Comparison of ENCODE assay signal across 2 cellular contexts in the genomic region with DNA sequence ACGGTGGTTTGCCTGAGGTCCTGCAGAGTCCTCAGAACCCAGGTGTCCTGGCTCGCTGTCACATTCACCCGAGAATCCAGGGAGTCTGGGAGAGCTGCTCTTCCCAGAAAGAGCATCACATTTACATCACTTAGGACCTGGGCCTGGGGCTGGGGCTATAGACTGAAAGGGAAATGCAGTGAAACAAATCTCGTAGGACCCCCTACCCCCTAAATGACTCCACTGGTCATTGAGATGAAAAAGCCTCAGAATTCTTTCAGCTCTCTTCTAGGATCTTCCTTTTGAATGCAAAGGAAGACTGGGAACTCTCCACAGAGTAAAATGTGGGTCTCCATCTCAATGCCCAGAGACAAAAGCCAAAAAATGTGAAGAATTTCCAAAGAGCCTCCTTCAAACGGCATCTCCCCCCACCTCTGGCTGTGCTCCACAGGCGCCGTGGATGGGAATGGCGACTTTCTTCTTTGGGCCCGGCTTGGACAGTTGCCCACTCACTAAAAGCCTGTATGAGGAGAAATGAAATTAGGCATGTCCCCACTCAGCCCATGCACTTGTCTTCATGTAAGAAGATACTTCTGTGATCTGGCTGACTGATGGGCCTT.
TF ChIP-seq lines count a peak whose summit lies in the region.

No MANE protein-coding gene starts in this region.

TF ChIP-seq in GM23338, 12 proteins besides CTCF, POLR2A, EP300 and RAD21:
- peak; percentile 91 for TF ChIP-seq NANOG (IDR thresholded peaks at IDR 0.05; ENCODE audit: borderline replicate concordance)
- no peak for TF ChIP-seq STAT1 (IDR thresholded peaks at IDR 0.05; ENCODE audit: unreplicated experiment)
- TF ChIP-seq, protein P1, sequence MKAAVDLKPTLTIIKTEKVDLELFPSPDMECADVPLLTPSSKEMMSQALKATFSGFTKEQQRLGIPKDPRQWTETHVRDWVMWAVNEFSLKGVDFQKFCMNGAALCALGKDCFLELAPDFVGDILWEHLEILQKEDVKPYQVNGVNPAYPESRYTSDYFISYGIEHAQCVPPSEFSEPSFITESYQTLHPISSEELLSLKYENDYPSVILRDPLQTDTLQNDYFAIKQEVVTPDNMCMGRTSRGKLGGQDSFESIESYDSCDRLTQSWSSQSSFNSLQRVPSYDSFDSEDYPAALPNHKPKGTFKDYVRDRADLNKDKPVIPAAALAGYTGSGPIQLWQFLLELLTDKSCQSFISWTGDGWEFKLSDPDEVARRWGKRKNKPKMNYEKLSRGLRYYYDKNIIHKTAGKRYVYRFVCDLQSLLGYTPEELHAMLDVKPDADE (IDR thresholded peaks at IDR 0.05) = peak; percentile 52; the same call in 1 of the 2 replicates
- peak; percentile 52 for TF ChIP-seq CREB1 (CRISPR knock-in tag; IDR thresholded peaks at IDR 0.05; ENCODE audit: low read depth)

TF ChIP-seq in H1, 55 proteins besides CTCF, POLR2A, EP300 and RAD21 (continues in another document):
- TF ChIP-seq SP1 (IDR thresholded peaks at IDR 0.05; ENCODE audit: low read depth, low read length) (peak; percentile 86), SP4 (IDR thresholded peaks at IDR 0.05; ENCODE audit: low read length) (no peak), CBX8 (IDR thresholded peaks at IDR 0.05; ENCODE audit: borderline replicate concordance, low read depth, low read length) (no peak), SRF (IDR thresholded peaks at IDR 0.05; ENCODE audit: low read depth, low read length) (no peak), CHD2 (IDR thresholded peaks at IDR 0.05; ENCODE audit: low read length) (no peak), HDAC2 (IDR thresholded peaks at IDR 0.05; ENCODE audit: borderline replicate concordance in 1 of 2, low read depth in 2 of 2, low read length in 2 of 2) (peak; percentile 97 to 99), GTF2F1 (IDR thresholded peaks at IDR 0.05; ENCODE audit: borderline replicate concordance, low read depth, low read length) (no peak), YY1 (IDR thresholded peaks at IDR 0.05; ENCODE audit: low read depth, low read length) (peak; percentile 73; the same call in 1 of the 2 replicates), TEAD4 (IDR thresholded peaks at IDR 0.05; ENCODE audit: low read depth, low read length) (peak; percentile 99), SUZ12 (IDR thresholded peaks at IDR 0.05; ENCODE audit: low read length) (no peak), POU5F1 (IDR thresholded peaks at IDR 0.05; ENCODE audit: low read depth, low read length) (peak; percentile 49; the same call in 1 of the 2 replicates), TAF7 (optimal IDR thresholded peaks at IDR 0.05; ENCODE audit: borderline replicate concordance, low read depth, low read length) (peak; percentile 68), SIN3A (conservative IDR thresholded peaks at IDR 0.05 in 1 of 2, IDR thresholded peaks at IDR 0.05 in 1 of 2; ENCODE audit: low read depth in 1 of 2, low read length in 2 of 2) (no peak), JUN (IDR thresholded peaks at IDR 0.05; ENCODE audit: low read depth, low read length) (no peak; the same call in 1 of the 2 replicates), TAF1 (IDR thresholded peaks at IDR 0.05; ENCODE audit: low read depth, low read length) (peak; percentile 26; the same call in 1 of the 2 replicates), KDM1A (IDR thresholded peaks at IDR 0.05; ENCODE audit: borderline replicate concordance, low read length) (no peak), SP2 (IDR thresholded peaks at IDR 0.05; ENCODE audit: low read length) (no peak), SAP30 (IDR thresholded peaks at IDR 0.05; ENCODE audit: insufficient read depth, insufficient replicate concordance, low read length) (no peak), CTBP2 (IDR thresholded peaks at IDR 0.05; ENCODE audit: borderline replicate concordance, insufficient read depth, insufficient read length, low read length) (peak; percentile 86), RXRA (IDR thresholded peaks at IDR 0.05; ENCODE audit: insufficient read depth, low read depth, low read length) (no peak), NANOG (IDR thresholded peaks at IDR 0.05; ENCODE audit: insufficient read depth, low read depth, low read length, poor library complexity, severe bottlenecking) (peak; percentile 64), PHF8 (conservative IDR thresholded peaks at IDR 0.05; ENCODE audit: low read depth, low read length) (no peak), KDM5A (IDR thresholded peaks at IDR 0.05; ENCODE audit: low read length) (no peak), GABPA (IDR thresholded peaks at IDR 0.05; ENCODE audit: borderline replicate concordance, insufficient read depth, low read length) (no peak), BCL11A (IDR thresholded peaks at IDR 0.05; ENCODE audit: low read depth in 2 of 2, low read length in 2 of 2) (peak in 1 of 2 experiments; percentile 3), TBP (IDR thresholded peaks at IDR 0.05; ENCODE audit: low read depth, low read length) (no peak; the same call in 1 of the 2 replicates), NRF1 (IDR thresholded peaks at IDR 0.05; ENCODE audit: low read depth, low read length) (no peak), BRCA1 (IDR thresholded peaks at IDR 0.05; ENCODE audit: low read depth, low read length) (no peak), CHD1 (IDR thresholded peaks at IDR 0.05; ENCODE audit: low read depth, low read length) (no peak), EZH2 (IDR thresholded peaks at IDR 0.05; ENCODE audit: low read depth, low read length, severe bottlenecking) (no peak), ZNF274 (IDR thresholded peaks at IDR 0.05; ENCODE audit: borderline replicate concordance, extremely low read depth, low read length) (no peak), FOSL1 (IDR thresholded peaks at IDR 0.05; ENCODE audit: insufficient read depth, low read depth, low read length) (no peak), EGR1 (IDR thresholded peaks at IDR 0.05; ENCODE audit: borderline replicate concordance, low read depth, low read length) (no peak), ASH2L (IDR thresholded peaks at IDR 0.05; ENCODE audit: low read length) (peak; percentile 33), RFX5 (IDR thresholded peaks at IDR 0.05; ENCODE audit: borderline replicate concordance, low read depth, low read length) (no peak), SIX5 (IDR thresholded peaks at IDR 0.05; ENCODE audit: low read depth, low read length) (no peak), POLR2AphosphoS5 (IDR thresholded peaks at IDR 0.05; ENCODE audit: low read depth, low read length) (no peak; the same call in 1 of the 2 replicates), CREB1 (IDR thresholded peaks at IDR 0.05) (no peak), MAFK (IDR thresholded peaks at IDR 0.05; ENCODE audit: low read depth, low read length) (no peak), HDAC6 (IDR thresholded peaks at IDR 0.05; ENCODE audit: low read depth, low read length) (no peak), TCF12 (IDR thresholded peaks at IDR 0.05; ENCODE audit: low read depth, low read length) (0 out of 2 replicates have a peak, but pooled peaks have one; percentile 61), JUND (IDR thresholded peaks at IDR 0.05; ENCODE audit: low read length) (peak; percentile 61; the same call in 1 of the 2 replicates), CBX5 (IDR thresholded peaks at IDR 0.05; ENCODE audit: low read depth, low read length) (no peak), SIRT6 (IDR thresholded peaks at IDR 0.05; ENCODE audit: low read length) (no peak)
- TF ChIP-seq, protein P2, sequence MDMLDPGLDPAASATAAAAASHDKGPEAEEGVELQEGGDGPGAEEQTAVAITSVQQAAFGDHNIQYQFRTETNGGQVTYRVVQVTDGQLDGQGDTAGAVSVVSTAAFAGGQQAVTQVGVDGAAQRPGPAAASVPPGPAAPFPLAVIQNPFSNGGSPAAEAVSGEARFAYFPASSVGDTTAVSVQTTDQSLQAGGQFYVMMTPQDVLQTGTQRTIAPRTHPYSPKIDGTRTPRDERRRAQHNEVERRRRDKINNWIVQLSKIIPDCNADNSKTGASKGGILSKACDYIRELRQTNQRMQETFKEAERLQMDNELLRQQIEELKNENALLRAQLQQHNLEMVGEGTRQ (IDR thresholded peaks at IDR 0.05; ENCODE audit: low read length) = no peak
- TF ChIP-seq, protein P3, sequence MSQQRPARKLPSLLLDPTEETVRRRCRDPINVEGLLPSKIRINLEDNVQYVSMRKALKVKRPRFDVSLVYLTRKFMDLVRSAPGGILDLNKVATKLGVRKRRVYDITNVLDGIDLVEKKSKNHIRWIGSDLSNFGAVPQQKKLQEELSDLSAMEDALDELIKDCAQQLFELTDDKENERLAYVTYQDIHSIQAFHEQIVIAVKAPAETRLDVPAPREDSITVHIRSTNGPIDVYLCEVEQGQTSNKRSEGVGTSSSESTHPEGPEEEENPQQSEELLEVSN (IDR thresholded peaks at IDR 0.05) = no peak
- TF ChIP-seq, protein P4, sequence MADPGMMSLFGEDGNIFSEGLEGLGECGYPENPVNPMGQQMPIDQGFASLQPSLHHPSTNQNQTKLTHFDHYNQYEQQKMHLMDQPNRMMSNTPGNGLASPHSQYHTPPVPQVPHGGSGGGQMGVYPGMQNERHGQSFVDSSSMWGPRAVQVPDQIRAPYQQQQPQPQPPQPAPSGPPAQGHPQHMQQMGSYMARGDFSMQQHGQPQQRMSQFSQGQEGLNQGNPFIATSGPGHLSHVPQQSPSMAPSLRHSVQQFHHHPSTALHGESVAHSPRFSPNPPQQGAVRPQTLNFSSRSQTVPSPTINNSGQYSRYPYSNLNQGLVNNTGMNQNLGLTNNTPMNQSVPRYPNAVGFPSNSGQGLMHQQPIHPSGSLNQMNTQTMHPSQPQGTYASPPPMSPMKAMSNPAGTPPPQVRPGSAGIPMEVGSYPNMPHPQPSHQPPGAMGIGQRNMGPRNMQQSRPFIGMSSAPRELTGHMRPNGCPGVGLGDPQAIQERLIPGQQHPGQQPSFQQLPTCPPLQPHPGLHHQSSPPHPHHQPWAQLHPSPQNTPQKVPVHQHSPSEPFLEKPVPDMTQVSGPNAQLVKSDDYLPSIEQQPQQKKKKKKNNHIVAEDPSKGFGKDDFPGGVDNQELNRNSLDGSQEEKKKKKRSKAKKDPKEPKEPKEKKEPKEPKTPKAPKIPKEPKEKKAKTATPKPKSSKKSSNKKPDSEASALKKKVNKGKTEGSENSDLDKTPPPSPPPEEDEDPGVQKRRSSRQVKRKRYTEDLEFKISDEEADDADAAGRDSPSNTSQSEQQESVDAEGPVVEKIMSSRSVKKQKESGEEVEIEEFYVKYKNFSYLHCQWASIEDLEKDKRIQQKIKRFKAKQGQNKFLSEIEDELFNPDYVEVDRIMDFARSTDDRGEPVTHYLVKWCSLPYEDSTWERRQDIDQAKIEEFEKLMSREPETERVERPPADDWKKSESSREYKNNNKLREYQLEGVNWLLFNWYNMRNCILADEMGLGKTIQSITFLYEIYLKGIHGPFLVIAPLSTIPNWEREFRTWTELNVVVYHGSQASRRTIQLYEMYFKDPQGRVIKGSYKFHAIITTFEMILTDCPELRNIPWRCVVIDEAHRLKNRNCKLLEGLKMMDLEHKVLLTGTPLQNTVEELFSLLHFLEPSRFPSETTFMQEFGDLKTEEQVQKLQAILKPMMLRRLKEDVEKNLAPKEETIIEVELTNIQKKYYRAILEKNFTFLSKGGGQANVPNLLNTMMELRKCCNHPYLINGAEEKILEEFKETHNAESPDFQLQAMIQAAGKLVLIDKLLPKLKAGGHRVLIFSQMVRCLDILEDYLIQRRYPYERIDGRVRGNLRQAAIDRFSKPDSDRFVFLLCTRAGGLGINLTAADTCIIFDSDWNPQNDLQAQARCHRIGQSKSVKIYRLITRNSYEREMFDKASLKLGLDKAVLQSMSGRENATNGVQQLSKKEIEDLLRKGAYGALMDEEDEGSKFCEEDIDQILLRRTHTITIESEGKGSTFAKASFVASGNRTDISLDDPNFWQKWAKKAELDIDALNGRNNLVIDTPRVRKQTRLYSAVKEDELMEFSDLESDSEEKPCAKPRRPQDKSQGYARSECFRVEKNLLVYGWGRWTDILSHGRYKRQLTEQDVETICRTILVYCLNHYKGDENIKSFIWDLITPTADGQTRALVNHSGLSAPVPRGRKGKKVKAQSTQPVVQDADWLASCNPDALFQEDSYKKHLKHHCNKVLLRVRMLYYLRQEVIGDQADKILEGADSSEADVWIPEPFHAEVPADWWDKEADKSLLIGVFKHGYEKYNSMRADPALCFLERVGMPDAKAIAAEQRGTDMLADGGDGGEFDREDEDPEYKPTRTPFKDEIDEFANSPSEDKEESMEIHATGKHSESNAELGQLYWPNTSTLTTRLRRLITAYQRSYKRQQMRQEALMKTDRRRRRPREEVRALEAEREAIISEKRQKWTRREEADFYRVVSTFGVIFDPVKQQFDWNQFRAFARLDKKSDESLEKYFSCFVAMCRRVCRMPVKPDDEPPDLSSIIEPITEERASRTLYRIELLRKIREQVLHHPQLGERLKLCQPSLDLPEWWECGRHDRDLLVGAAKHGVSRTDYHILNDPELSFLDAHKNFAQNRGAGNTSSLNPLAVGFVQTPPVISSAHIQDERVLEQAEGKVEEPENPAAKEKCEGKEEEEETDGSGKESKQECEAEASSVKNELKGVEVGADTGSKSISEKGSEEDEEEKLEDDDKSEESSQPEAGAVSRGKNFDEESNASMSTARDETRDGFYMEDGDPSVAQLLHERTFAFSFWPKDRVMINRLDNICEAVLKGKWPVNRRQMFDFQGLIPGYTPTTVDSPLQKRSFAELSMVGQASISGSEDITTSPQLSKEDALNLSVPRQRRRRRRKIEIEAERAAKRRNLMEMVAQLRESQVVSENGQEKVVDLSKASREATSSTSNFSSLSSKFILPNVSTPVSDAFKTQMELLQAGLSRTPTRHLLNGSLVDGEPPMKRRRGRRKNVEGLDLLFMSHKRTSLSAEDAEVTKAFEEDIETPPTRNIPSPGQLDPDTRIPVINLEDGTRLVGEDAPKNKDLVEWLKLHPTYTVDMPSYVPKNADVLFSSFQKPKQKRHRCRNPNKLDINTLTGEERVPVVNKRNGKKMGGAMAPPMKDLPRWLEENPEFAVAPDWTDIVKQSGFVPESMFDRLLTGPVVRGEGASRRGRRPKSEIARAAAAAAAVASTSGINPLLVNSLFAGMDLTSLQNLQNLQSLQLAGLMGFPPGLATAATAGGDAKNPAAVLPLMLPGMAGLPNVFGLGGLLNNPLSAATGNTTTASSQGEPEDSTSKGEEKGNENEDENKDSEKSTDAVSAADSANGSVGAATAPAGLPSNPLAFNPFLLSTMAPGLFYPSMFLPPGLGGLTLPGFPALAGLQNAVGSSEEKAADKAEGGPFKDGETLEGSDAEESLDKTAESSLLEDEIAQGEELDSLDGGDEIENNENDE (IDR thresholded peaks at IDR 0.05; ENCODE audit: insufficient replicate concordance, low read length) = peak; percentile 20
- TF ChIP-seq, protein P5, sequence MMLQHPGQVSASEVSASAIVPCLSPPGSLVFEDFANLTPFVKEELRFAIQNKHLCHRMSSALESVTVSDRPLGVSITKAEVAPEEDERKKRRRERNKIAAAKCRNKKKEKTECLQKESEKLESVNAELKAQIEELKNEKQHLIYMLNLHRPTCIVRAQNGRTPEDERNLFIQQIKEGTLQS (IDR thresholded peaks at IDR 0.05; ENCODE audit: insufficient read depth, low read depth, low read length) = no peak
- TF ChIP-seq, protein P6, sequence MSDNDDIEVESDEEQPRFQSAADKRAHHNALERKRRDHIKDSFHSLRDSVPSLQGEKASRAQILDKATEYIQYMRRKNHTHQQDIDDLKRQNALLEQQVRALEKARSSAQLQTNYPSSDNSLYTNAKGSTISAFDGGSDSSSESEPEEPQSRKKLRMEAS (IDR thresholded peaks at IDR 0.05) = no peak
- TF ChIP-seq, protein P7, sequence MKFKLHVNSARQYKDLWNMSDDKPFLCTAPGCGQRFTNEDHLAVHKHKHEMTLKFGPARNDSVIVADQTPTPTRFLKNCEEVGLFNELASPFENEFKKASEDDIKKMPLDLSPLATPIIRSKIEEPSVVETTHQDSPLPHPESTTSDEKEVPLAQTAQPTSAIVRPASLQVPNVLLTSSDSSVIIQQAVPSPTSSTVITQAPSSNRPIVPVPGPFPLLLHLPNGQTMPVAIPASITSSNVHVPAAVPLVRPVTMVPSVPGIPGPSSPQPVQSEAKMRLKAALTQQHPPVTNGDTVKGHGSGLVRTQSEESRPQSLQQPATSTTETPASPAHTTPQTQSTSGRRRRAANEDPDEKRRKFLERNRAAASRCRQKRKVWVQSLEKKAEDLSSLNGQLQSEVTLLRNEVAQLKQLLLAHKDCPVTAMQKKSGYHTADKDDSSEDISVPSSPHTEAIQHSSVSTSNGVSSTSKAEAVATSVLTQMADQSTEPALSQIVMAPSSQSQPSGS (IDR thresholded peaks at IDR 0.05; ENCODE audit: low read length) = peak; percentile 90
